ENCODE assay signal across 33 cellular contexts in genomic region chr22:27635435-27635834, GRCh38.
"Had no signal": no experiment of that assay in that cellular context is flagged by ENCODE, and none has a peak within 500 bp of the region (broad histone marks: within the 10 kb centered on the region; RNA-seq: fewer than 3 reads in every experiment).

No MANE protein-coding gene starts in this region.

- H3K4me1 Mint-ChIP-seq: activated B cell treated with CpG ODN at 0.5 μM for 24 hours; activated T-helper 17 cell treated with anti-CD3 and anti-CD28 coated beads, Interleukin-2, amount 50 U/mL, for 72 hours; central memory CD8-positive, alpha-beta T cell; T-helper 17 cell had no signal

- H3K36me3 ChIP-seq: brain microvascular endothelial cell, WERI-Rb-1 had no signal

- H3K27me3 ChIP-seq: dorsolateral prefrontal cortex had no signal

- H3K9me3 Mint-ChIP-seq: activated CD8-positive, alpha-beta T cell treated with anti-CD3 and anti-CD28 coated beads for 36 hours; activated T-cell treated with anti-CD3 and anti-CD28 coated beads, Interleukin-2, amount 50 U/mL, for 4 hours; activated T-helper 17 cell treated with anti-CD3 and anti-CD28 coated beads, Interleukin-2, amount 50 U/mL, for 72 hours; central memory CD8-positive, alpha-beta T cell; dendritic cell treated with granulocyte-macrophage colony-stimulating factor and Interleukin-4, amounts not matched to agents 40 ng/mL and 50 ng/mL, for 4 days; endodermal cell; T-helper 2 cell treated with Interferon-gamma antibody and Interleukin-4, amounts not matched to agents 5 μg/mL and 100 μg/mL, for 36 hours had no signal

- H3K4me3 Mint-ChIP-seq: activated B cell treated with CpG ODN at 0.5 μM for 24 hours; activated CD8-positive, alpha-beta T cell treated with anti-CD3 and anti-CD28 coated beads for 36 hours; activated naive CD8-positive, alpha-beta T cell; activated T-cell treated with anti-CD3 and anti-CD28 coated beads, Interleukin-2, amount 50 U/mL, for 4 hours; activated T-helper 17 cell treated with anti-CD3 and anti-CD28 coated beads, Interleukin-2, amount 50 U/mL, for 72 hours; central memory CD8-positive, alpha-beta T cell; dendritic cell treated with granulocyte-macrophage colony-stimulating factor and Interleukin-4, amounts not matched to agents 40 ng/mL and 50 ng/mL, for 4 days; endodermal cell; T-helper 17 cell; T-helper 2 cell treated with Interferon-gamma antibody and Interleukin-4, amounts not matched to agents 5 μg/mL and 100 μg/mL, for 36 hours had no signal

- H3K27ac ChIP-seq: brain microvascular endothelial cell, coronary artery, dorsolateral prefrontal cortex, WERI-Rb-1 had no signal

- ATAC-seq: activated CD4-positive, CD25-positive, alpha-beta regulatory T cell treated with anti-CD3 and anti-CD28 coated beads, Interleukin-2, amount 50 U/mL, for 24 hours; activated CD8-positive, alpha-beta T cell treated with anti-CD3 and anti-CD28 coated beads for 36 hours; activated T-cell treated with anti-CD3 and anti-CD28 coated beads, Interleukin-2, amount 50 U/mL, for 4 hours; activated T-helper 17 cell treated with anti-CD3 and anti-CD28 coated beads, Interleukin-2, amount 50 U/mL, for 72 hours; esophagus mucosa; T-helper 17 cell had no signal

- H3K36me3 Mint-ChIP-seq: activated naive CD8-positive, alpha-beta T cell had no signal

- FAIRE-seq: astrocyte, bronchial epithelial cell, frontal cortex had no signal

- H3K4me3 ChIP-seq: coronary artery, dorsolateral prefrontal cortex had no signal

- DNase-seq: activated B cell treated with CpG ODN at 0.5 μM for 24 hours; activated CD4-positive, alpha-beta T cell treated with anti-CD3 and anti-CD28 coated beads for 48 hours; activated CD4-positive, alpha-beta T cell treated with anti-CD3 and anti-CD28 coated beads, Interleukin-2, amount 50 U/mL, for 1 hour; activated CD4-positive, alpha-beta T cell treated with anti-CD3 and anti-CD28 coated beads, Interleukin-2, amount 50 U/mL, for 48 hours; activated CD8-positive, alpha-beta memory T cell treated with anti-CD3 and anti-CD28 coated beads for 24 hours; activated CD8-positive, alpha-beta T cell treated with anti-CD3 and anti-CD28 coated beads for 36 hours; activated effector memory CD4-positive, alpha-beta T cell treated with Interleukin-2 at 50 U/mL for 16 hours; activated gamma-delta T cell treated with Interleukin-2 at 50 U/mL for 16 hours; activated naive CD4-positive, alpha-beta T cell treated with anti-CD3 and anti-CD28 coated beads, Interleukin-2, amount 50 U/mL, for 16 hours; activated naive CD4-positive, alpha-beta T cell treated with Interleukin-2 at 50 U/mL for 16 hours; activated T-cell treated with anti-CD3 and anti-CD28 coated beads, Interleukin-2, amount 50 U/mL, for 4 hours; amniotic stem cell; anterior cingulate cortex; brain microvascular endothelial cell; effector memory CD4-positive, alpha-beta T cell; endodermal cell; foreskin fibroblast; T-helper 1 cell; T-helper 17 cell; T1000; WERI-Rb-1 had no signal

- H3K27ac Mint-ChIP-seq: activated B cell treated with CpG ODN at 0.5 μM for 24 hours; activated CD8-positive, alpha-beta T cell treated with anti-CD3 and anti-CD28 coated beads for 36 hours; activated naive CD8-positive, alpha-beta T cell; activated T-helper 17 cell treated with anti-CD3 and anti-CD28 coated beads, Interleukin-2, amount 50 U/mL, for 72 hours; dendritic cell treated with granulocyte-macrophage colony-stimulating factor and Interleukin-4, amounts not matched to agents 40 ng/mL and 50 ng/mL, for 4 days; endodermal cell; T-helper 17 cell; T-helper 2 cell treated with Interferon-gamma antibody and Interleukin-4, amounts not matched to agents 5 μg/mL and 100 μg/mL, for 36 hours had no signal
